In genomic region chr1:200223207-200223606, GRCh38 we compare ENCODE assay signal across 32 cellular contexts.
"Had no signal": no experiment of that assay in that cellular context is flagged by ENCODE, and none has a peak within 500 bp of the region (broad histone marks: within the 10 kb centered on the region; RNA-seq: fewer than 3 reads in every experiment).

No MANE protein-coding gene starts in this region.

- FAIRE-seq: colon, endometrium, endothelial cell of umbilical vein had no signal

- H3K27me3 Mint-ChIP-seq: activated B cell treated with CpG ODN at 0.5 μM for 24 hours had no signal

- H3K27me3 ChIP-seq: ascending aorta, gastroesophageal sphincter had no signal

- DNase-seq: activated B cell treated with CpG ODN at 0.5 μM for 24 hours; activated CD4-positive, alpha-beta memory T cell treated with anti-CD3 and anti-CD28 coated beads, Interleukin-2, amount 10 ng/mL, durations not matched to agents 7 days and 5 days; activated CD4-positive, alpha-beta T cell treated with anti-CD3 and anti-CD28 coated beads for 48 hours; activated CD4-positive, alpha-beta T cell treated with anti-CD3 and anti-CD28 coated beads, Interleukin-2, amount 50 U/mL, for 4 hours; activated CD8-positive, alpha-beta memory T cell treated with anti-CD3 and anti-CD28 coated beads, Interleukin-2, amount 50 U/mL, for 48 hours; activated gamma-delta T cell; activated naive CD4-positive, alpha-beta T cell; activated naive CD4-positive, alpha-beta T cell treated with anti-CD3 and anti-CD28 coated beads, Interleukin-2, amount 10 ng/mL, durations not matched to agents 7 days and 5 days; activated naive CD8-positive, alpha-beta T cell treated with anti-CD3 and anti-CD28 coated beads, Interleukin-2, amount 10 ng/mL, durations not matched to agents 7 days and 5 days; activated T-cell treated with anti-CD3 and anti-CD28 coated beads for 4 hours; activated T-cell treated with anti-CD3 and anti-CD28 coated beads, Interleukin-2, amount 50 U/mL, for 24 hours; activated T-cell treated with anti-CD3 and anti-CD28 coated beads, Interleukin-2, amount 50 U/mL, for 72 hours; caudate nucleus; cortex of kidney; dermis blood vessel endothelial cell; effector CD4-positive, alpha-beta T cell; esophagus squamous epithelium; foreskin melanocyte; T-helper 1 cell; T-helper 17 cell; T1000; WERI-Rb-1 had no signal

- H3K36me3 ChIP-seq: ascending aorta, esophagus squamous epithelium, gastroesophageal sphincter, WERI-Rb-1 had no signal

- H3K36me3 Mint-ChIP-seq: activated naive CD4-positive, alpha-beta T cell treated with anti-CD3 and anti-CD28 coated beads, Interleukin-2, amount 10 ng/mL, durations not matched to agents 7 days and 5 days; activated naive CD8-positive, alpha-beta T cell treated with anti-CD3 and anti-CD28 coated beads, Interleukin-2, amount 10 ng/mL, durations not matched to agents 7 days and 5 days; brain had no signal

- H3K4me1 ChIP-seq: ascending aorta, gastroesophageal sphincter had no signal

- H3K9me3 Mint-ChIP-seq: activated B cell treated with CpG ODN at 0.5 μM for 24 hours; activated CD4-positive, alpha-beta memory T cell treated with anti-CD3 and anti-CD28 coated beads, Interleukin-2, amount 10 ng/mL, durations not matched to agents 7 days and 5 days; activated naive CD4-positive, alpha-beta T cell treated with anti-CD3 and anti-CD28 coated beads, Interleukin-2, amount 10 ng/mL, durations not matched to agents 7 days and 5 days; activated T-cell treated with anti-CD3 and anti-CD28 coated beads, Interleukin-2, amount 50 U/mL, for 24 hours; activated T-cell treated with anti-CD3 and anti-CD28 coated beads, Interleukin-2, amount 50 U/mL, for 72 hours; T-helper 2 cell treated with Interferon-gamma antibody and Interleukin-4, amounts not matched to agents 5 μg/mL and 100 μg/mL, for 36 hours had no signal

- ATAC-seq: activated CD4-positive, CD25-positive, alpha-beta regulatory T cell treated with anti-CD3 and anti-CD28 coated beads, Interleukin-2, amount 50 U/mL, for 24 hours; activated naive CD4-positive, alpha-beta T cell treated with anti-CD3 and anti-CD28 coated beads, Interleukin-2, amount 50 U/mL, for 72 hours; activated T-cell treated with anti-CD3 and anti-CD28 coated beads, Interleukin-2, amount 50 U/mL, for 72 hours; gastroesophageal sphincter; T-helper 17 cell had no signal

- H3K9me3 ChIP-seq: ascending aorta, esophagus squamous epithelium, gastroesophageal sphincter had no signal

- H3K27ac Mint-ChIP-seq: activated B cell treated with CpG ODN at 0.5 μM for 24 hours; activated CD4-positive, alpha-beta memory T cell treated with anti-CD3 and anti-CD28 coated beads, Interleukin-2, amount 10 ng/mL, durations not matched to agents 7 days and 5 days; activated naive CD4-positive, alpha-beta T cell treated with anti-CD3 and anti-CD28 coated beads, Interleukin-2, amount 10 ng/mL, durations not matched to agents 7 days and 5 days; activated naive CD4-positive, alpha-beta T cell treated with anti-CD3 and anti-CD28 coated beads, Interleukin-2, amount 50 U/mL, for 72 hours; activated naive CD8-positive, alpha-beta T cell treated with anti-CD3 and anti-CD28 coated beads, Interleukin-2, amount 10 ng/mL, durations not matched to agents 7 days and 5 days; activated T-cell treated with anti-CD3 and anti-CD28 coated beads, Interleukin-2, amount 50 U/mL, for 24 hours; activated T-cell treated with anti-CD3 and anti-CD28 coated beads, Interleukin-2, amount 50 U/mL, for 72 hours; brain; T-helper 17 cell; T-helper 2 cell treated with Interferon-gamma antibody and Interleukin-4, amounts not matched to agents 5 μg/mL and 100 μg/mL, for 36 hours had no signal

- H3K4me3 ChIP-seq: ascending aorta, esophagus squamous epithelium, gastroesophageal sphincter had no signal

- H3K4me3 Mint-ChIP-seq: activated B cell treated with CpG ODN at 0.5 μM for 24 hours; activated CD4-positive, alpha-beta memory T cell treated with anti-CD3 and anti-CD28 coated beads, Interleukin-2, amount 10 ng/mL, durations not matched to agents 7 days and 5 days; activated naive CD4-positive, alpha-beta T cell treated with anti-CD3 and anti-CD28 coated beads, Interleukin-2, amount 10 ng/mL, durations not matched to agents 7 days and 5 days; activated naive CD8-positive, alpha-beta T cell treated with anti-CD3 and anti-CD28 coated beads, Interleukin-2, amount 10 ng/mL, durations not matched to agents 7 days and 5 days; activated T-cell treated with anti-CD3 and anti-CD28 coated beads, Interleukin-2, amount 50 U/mL, for 24 hours; activated T-cell treated with anti-CD3 and anti-CD28 coated beads, Interleukin-2, amount 50 U/mL, for 72 hours; brain; T-helper 17 cell; T-helper 2 cell treated with Interferon-gamma antibody and Interleukin-4, amounts not matched to agents 5 μg/mL and 100 μg/mL, for 36 hours had no signal

- H3K27ac ChIP-seq: ascending aorta, epithelial cell of prostate, esophagus squamous epithelium, gastroesophageal sphincter, WERI-Rb-1 had no signal
